ENCODE assay signal across 25 cellular contexts in the genomic region with DNA sequence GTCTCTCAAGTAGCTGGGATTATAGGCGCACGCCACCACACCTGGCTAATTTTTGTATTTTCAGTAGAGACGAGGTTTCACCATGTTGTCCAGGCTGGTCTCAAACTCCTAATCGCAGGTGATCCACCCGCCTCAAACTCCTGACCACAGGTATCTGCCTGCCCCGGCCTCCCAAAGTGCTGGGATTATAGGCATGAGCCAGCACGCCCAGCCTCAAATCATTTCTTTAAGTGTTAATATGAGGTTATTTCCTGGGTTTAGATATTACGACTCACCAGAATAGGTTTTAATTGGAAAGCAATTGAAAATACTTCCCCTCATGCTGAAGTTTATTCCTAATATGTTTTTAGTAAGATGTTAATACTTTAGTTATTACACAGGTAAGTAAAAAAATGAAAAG.
"Had no signal": no experiment of that assay in that cellular context is flagged by ENCODE, and none has a peak within 500 bp of the region (broad histone marks: within the 10 kb centered on the region; RNA-seq: fewer than 3 reads in every experiment).

No MANE protein-coding gene starts in this region.

- H2AFZ ChIP-seq: neural progenitor cell, parathyroid adenoma had no signal

- H3K9me3 ChIP-seq: ovary, psoas muscle, right lobe of liver, sigmoid colon, stomach, thoracic aorta, thyroid gland, tibial nerve, upper lobe of left lung, uterus had no signal

- H3K36me3 ChIP-seq: neural progenitor cell, ovary, right lobe of liver, sigmoid colon, stomach, thoracic aorta, thyroid gland, tibial nerve, upper lobe of left lung, uterus had no signal

- H3K4me1 ChIP-seq: neural progenitor cell, right lobe of liver, sigmoid colon had no signal

- FAIRE-seq: small intestine had no signal

- H3K9ac ChIP-seq: neural progenitor cell, parathyroid adenoma had no signal

- ATAC-seq: natural killer cell; psoas muscle; right cardiac atrium; right lobe of liver; stimulated activated effector memory CD8-positive, alpha-beta T cell treated with anti-CD3 and anti-CD28 coated beads, Interleukin-12 subunit alpha, Interleukin-12 subunit beta, amount 100 ng/mL, for 72 hours; stimulated activated naive B cell treated with anti-CD40 and anti-IgM and Interleukin-4, amounts not matched to agents 10 μg/mL and 1 μg/mL and 100 μg/mL, for 72 hours had no signal

- H3K27ac ChIP-seq: neural progenitor cell, ovary, parathyroid adenoma, psoas muscle, right lobe of liver, sigmoid colon, stomach, thoracic aorta, thyroid gland, tibial nerve, upper lobe of left lung, uterus had no signal

- DNase-seq: natural killer cell; occipital lobe; ovary; posterior cingulate gyrus; psoas muscle; right cardiac atrium; right lobe of liver; sigmoid colon; small intestine; stimulated activated CD4-positive, alpha-beta T cell treated with anti-CD3 and anti-CD28 coated beads, Interleukin-15, amount 100 ng/mL, for 24 hours; stimulated activated CD4-positive, alpha-beta T cell treated with anti-CD3 and anti-CD28 coated beads, Interleukin-2, amount 100 ng/mL, for 24 hours; stimulated activated CD4-positive, alpha-beta T cell treated with anti-CD3 and anti-CD28 coated beads, Interleukin-2, amount 100 ng/mL, for 48 hours; stimulated activated CD4-positive, alpha-beta T cell treated with anti-CD3 and anti-CD28 coated beads, Interleukin-4, amount 100 ng/mL, for 24 hours; stimulated activated naive B cell treated with anti-CD40 and anti-IgM and Interleukin-4, amounts not matched to agents 10 μg/mL and 1 μg/mL and 100 μg/mL, for 72 hours; stimulated activated naive CD4-positive, alpha-beta T cell treated with Interleukin-2 at 50 U/mL for 16 hours; stomach; trophoblast cell; uterus had no signal

- H3K27me3 ChIP-seq: neural progenitor cell, ovary, right lobe of liver, sigmoid colon, stomach, thyroid gland, tibial nerve, upper lobe of left lung, uterus had no signal

- H3K4me3 ChIP-seq: neural progenitor cell, ovary, psoas muscle, right lobe of liver, sigmoid colon, stomach, thoracic aorta, thyroid gland, tibial nerve, upper lobe of left lung, uterus had no signal

- H3K4me2 ChIP-seq: neural progenitor cell had no signal

- H3K79me2 ChIP-seq: parathyroid adenoma had no signal
